ENCODE assay signal across 12 cellular contexts in the genomic region with DNA sequence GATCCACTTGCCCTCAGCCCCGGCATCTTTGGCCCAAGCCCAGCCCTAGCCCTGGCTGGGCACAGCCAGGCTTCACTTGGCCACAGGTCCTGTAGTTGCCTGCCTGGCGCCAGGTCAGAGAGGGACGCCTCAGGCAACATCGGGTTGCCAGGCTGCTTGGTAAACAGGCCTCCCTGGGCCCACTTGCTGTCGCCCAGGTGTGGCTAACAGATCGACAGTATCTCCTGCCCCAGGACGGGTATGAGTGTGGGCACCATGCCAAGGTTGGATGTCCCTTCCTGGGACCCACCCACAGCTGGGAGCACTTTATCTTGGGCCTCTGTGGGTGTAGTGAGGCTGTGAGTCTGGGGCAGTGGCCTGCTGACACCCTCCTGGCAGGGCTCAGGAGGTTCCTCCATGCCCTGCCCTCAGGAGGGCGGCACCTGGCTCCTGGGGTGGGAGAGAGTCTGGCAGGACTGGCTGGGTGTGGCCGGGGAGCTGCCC. TPM values are rescaled to one million over a fixed set of nuclear protein-coding genes. Genes with fewer than 3 reads are reported as not detected.
DNase-seq lines count a peak whose midpoint lies in the region; ATAC-seq and TF ChIP-seq lines count a peak whose summit lies in the region.
"Had no signal": no experiment of that assay in that cellular context is flagged by ENCODE, and none has a peak within 500 bp of the region (broad histone marks: within the 10 kb centered on the region; RNA-seq: fewer than 3 reads in every experiment).

No MANE protein-coding gene starts in this region.

- DNase-seq in HT-29 (ENCODE audit: low spot score) (peak; percentile 78), Peyer's patch (peak in 2 of 3 donors; percentile 87), left cardiac atrium (no peak), renal cortical epithelial cell (ENCODE audit: low read depth) (peak; percentile 64), putamen (ENCODE audit: low spot score) (no peak)
- DNase-seq in activated naive CD4-positive, alpha-beta T cell (lab: John Stamatoyannopoulos, UW): no peak
- DNase-seq: NCI-H187 treated with DMSO at 0.1 percent for 48 hours; stimulated activated CD4-positive, alpha-beta T cell treated with anti-CD3 and anti-CD28 coated beads, Interleukin-4, amount 100 ng/mL, for 1 hour; tibial artery had no signal

- H3K27me3 ChIP-seq in Peyer's patch: no peaks in the 10 kb centered on the region
- H3K27me3 ChIP-seq: tibial artery had no signal

- peak in 1 of 2 donors; percentile 16 for TF ChIP-seq POLR2A in Peyer's patch (IDR thresholded peaks at IDR 0.05)

- H3K4me1 ChIP-seq in Peyer's patch: peaks cover 0 to 31% (median 0%) of the 10 kb centered on the region in 4 donors

- peak in 1 of 6 experiments; percentile 13 for TF ChIP-seq CTCF in Peyer's patch (IDR thresholded peaks at IDR 0.05)

- no peaks in the 10 kb centered on the region for H3K9me3 ChIP-seq in Peyer's patch
- H3K9me3 ChIP-seq: tibial artery had no signal

- peak; percentile 50 to 62 for ATAC-seq in left cardiac atrium
- no peak for ATAC-seq in GM18867 (IDR thresholded peaks at IDR 0.05; ENCODE audit: unreplicated experiment)
- no peak for ATAC-seq in HG03565 (IDR thresholded peaks at IDR 0.05; ENCODE audit: unreplicated experiment)

- intact Hi-C loops in left cardiac atrium (cut with DNase I): no loop called here

- H3K36me3 ChIP-seq in Peyer's patch: no peaks in the 10 kb centered on the region

- peak overlapping the region in 2 of 4 donors; percentile 62 to 77 for H3K27ac ChIP-seq in Peyer's patch

- H3K4me3 ChIP-seq in Peyer's patch: peak overlapping the region in 1 of 4 donors; percentile 12
- H3K4me3 ChIP-seq: GM23338, tibial artery had no signal

RNA-seq across cellular contexts. Expression of a gene that starts 27.9 kb away (rescaled TPM):
- 40.7 and 46.0 TPM in 2 replicates for total RNA-seq in HT-29 (2014; rRNA removed; shearing (Covaris generic))
- total RNA-seq in Peyer's patch (10 to 100 TPM; 23.8 to 40.6 (median 29.7) TPM), left cardiac atrium (10 to 100 TPM; 31.9 to 32.4 TPM), renal cortical epithelial cell (18.6 and 37.3 TPM in 2 replicates)

RNA-seq across cellular contexts. Expression of a gene that starts 29.2 kb away (rescaled TPM):
- 94.6 and 106 TPM in 2 replicates for total RNA-seq in HT-29 (2014; rRNA removed; shearing (Covaris generic))
- total RNA-seq in Peyer's patch (10 to 100 TPM; 30.5 to 60.1 (median 49.3) TPM), left cardiac atrium (10 to 100 TPM; 26.5 to 31.8 TPM), renal cortical epithelial cell (67.5 and 148 TPM in 2 replicates)

RNA-seq across cellular contexts. Expression of a gene that starts 29.4 kb away (rescaled TPM):
- 34.1 and 37.6 TPM in 2 replicates for total RNA-seq in HT-29 (2014; rRNA removed; shearing (Covaris generic))
- 10 to 100 TPM; 28.0 to 39.5 (median 34.1) TPM for total RNA-seq in Peyer's patch
- 10 to 100 TPM; 12.7 to 15.1 TPM for total RNA-seq in left cardiac atrium
- total RNA-seq in renal cortical epithelial cell: 38.9 and 48.6 TPM in 2 replicates

RNA-seq across cellular contexts. Expression of a gene that starts 51.0 kb away (rescaled TPM):
- total RNA-seq in HT-29 (2014; rRNA removed; shearing (Covaris generic)): 0.13 TPM in 1 of 2 replicates, not detected in the other
- total RNA-seq in Peyer's patch (10 to 100 TPM in 1 of 4 donors, not detected in 3; 20.6 TPM), left cardiac atrium (1 to 10 TPM; 1.1 to 1.2 TPM), renal cortical epithelial cell (0.85 TPM in 1 of 2 replicates, not detected in the other)
- total RNA-seq: GM23338 had no signal

Comparison
In these comparisons a context has a peak if more than half of its experiments do, and no peak if none do; other contexts are left out.
1. DNase-seq: peak in HT-29 (single experiment), Peyer's patch (2 of 3) and renal cortical epithelial cell (single experiment); none in left cardiac atrium (single experiment), activated naive CD4-positive, alpha-beta T cell (0 of 4) and putamen (single experiment).
2. ATAC-seq: peak in left cardiac atrium (2 of 2); none in GM18867 (single experiment) and HG03565 (single experiment).